11 cellular contexts compared by ENCODE assay signal in the genomic region with DNA sequence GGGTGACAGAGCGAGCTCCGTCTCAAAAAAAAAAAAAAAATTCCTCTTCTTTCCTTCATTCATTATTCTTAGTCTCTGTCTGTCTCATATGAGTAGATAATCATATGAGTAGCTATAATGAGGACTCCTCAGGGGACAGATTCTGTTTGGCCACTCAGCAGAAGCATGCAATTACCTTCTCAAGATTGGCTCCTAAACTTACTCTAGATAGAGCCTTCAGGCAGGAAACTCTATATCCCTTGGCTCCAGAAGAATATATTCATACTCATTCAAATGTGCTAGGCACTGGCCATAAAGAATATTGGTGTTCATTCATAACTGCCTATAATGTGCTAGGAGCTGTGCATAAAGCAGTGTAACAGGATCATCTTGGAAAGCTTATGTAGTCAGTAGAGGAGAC. TPM values are rescaled to one million over a fixed set of nuclear protein-coding genes. Genes with fewer than 3 reads are reported as not detected.
DNase-seq lines count a peak whose midpoint lies in the region; ATAC-seq and TF ChIP-seq lines count a peak whose summit lies in the region.
"Had no signal": no experiment of that assay in that cellular context is flagged by ENCODE, and none has a peak within 500 bp of the region (broad histone marks: within the 10 kb centered on the region; RNA-seq: fewer than 3 reads in every experiment).

No MANE protein-coding gene starts in this region.

- TF ChIP-seq CTCF in nephron progenitor cell (IDR thresholded peaks at IDR 0.05) (no peak), dorsolateral prefrontal cortex (IDR thresholded peaks at IDR 0.05 in 54 of 56, conservative IDR thresholded peaks at IDR 0.05 in 2 of 56; ENCODE audit: low read depth in 1 of 56, partially characterized antibody in 56 of 56) (no peak)

- intact Hi-C loops in dorsolateral prefrontal cortex (cut with DNase I): no loop called here

- ATAC-seq in HG02870 (IDR thresholded peaks at IDR 0.05; ENCODE audit: unreplicated experiment): no peak

- H3K27me3 Mint-ChIP-seq in activated naive CD8-positive, alpha-beta T cell treated with anti-CD3 and anti-CD28 coated beads for 36 hours: no peaks in the 10 kb centered on the region
- peaks cover 4% of the 10 kb centered on the region for H3K27me3 Mint-ChIP-seq in nephron progenitor cell (ENCODE audit: low read depth, poor library complexity)

- peaks cover 43% of the 10 kb centered on the region for H3K36me3 Mint-ChIP-seq in activated naive CD8-positive, alpha-beta T cell treated with anti-CD3 and anti-CD28 coated beads for 36 hours
- H3K36me3 Mint-ChIP-seq in nephron progenitor cell (ENCODE audit: low read depth): peaks cover 56% of the 10 kb centered on the region

- no peaks in the 10 kb centered on the region for H3K9me2 ChIP-seq in Karpas-422 (replicated peaks; ENCODE audit: insufficient read depth, low read length)

- H3K9ac ChIP-seq in Karpas-422 (ENCODE audit: low read length): no peak overlapping the region

- no peaks in the 10 kb centered on the region for H3K9me3 ChIP-seq in Karpas-422 (ENCODE audit: low read length)

- peaks cover 37% of the 10 kb centered on the region for H3K79me2 ChIP-seq in Karpas-422 (ENCODE audit: low read length)

- H3K9me3 Mint-ChIP-seq in activated naive CD8-positive, alpha-beta T cell treated with anti-CD3 and anti-CD28 coated beads for 36 hours: no peaks in the 10 kb centered on the region
- no peaks in the 10 kb centered on the region for H3K9me3 Mint-ChIP-seq in nephron progenitor cell

- peak; percentile 61 for DNase-seq in NCI-H1436 (lab: John Stamatoyannopoulos, UW)
- no peak for DNase-seq in NCI-H1436 treated with DMSO at 0.1 percent for 48 hours (lab: John Stamatoyannopoulos, UW)
- no peak for DNase-seq in Karpas-422
- DNase-seq in activated naive CD8-positive, alpha-beta T cell treated with anti-CD3 and anti-CD28 coated beads for 36 hours: no peak
- no peak for DNase-seq in nephron progenitor cell
- no peak for DNase-seq in superior temporal gyrus (ENCODE audit: extremely low spot score)
- no peak for DNase-seq in dorsolateral prefrontal cortex
- DNase-seq: ACHN; NCI-H774; stimulated activated CD4-positive, alpha-beta T cell treated with anti-CD3 and anti-CD28 coated beads, Interleukin-2, amount 100 ng/mL, for 24 hours had no signal

- H3K27ac Mint-ChIP-seq in activated naive CD8-positive, alpha-beta T cell treated with anti-CD3 and anti-CD28 coated beads for 36 hours: no peak overlapping the region
- peak overlapping the region; percentile 64 for H3K27ac Mint-ChIP-seq in nephron progenitor cell

- H3K4me1 Mint-ChIP-seq in activated naive CD8-positive, alpha-beta T cell treated with anti-CD3 and anti-CD28 coated beads for 36 hours: peaks cover 39% of the 10 kb centered on the region
- H3K4me1 Mint-ChIP-seq in nephron progenitor cell: peaks cover 36% of the 10 kb centered on the region

- H3K4me3 Mint-ChIP-seq in activated naive CD8-positive, alpha-beta T cell treated with anti-CD3 and anti-CD28 coated beads for 36 hours: peak overlapping the region; percentile 4
- H3K4me3 Mint-ChIP-seq in nephron progenitor cell: peak overlapping the region; percentile 69

- H3K27ac ChIP-seq in Karpas-422 (ENCODE audit: low read length) (peak overlapping the region; percentile 60), dorsolateral prefrontal cortex (peak overlapping the region in 3 of 59 donors; percentile 10 to 99 (median 26))

- H3K27me3 ChIP-seq in Karpas-422 (ENCODE audit: low read length) (no peaks in the 10 kb centered on the region), dorsolateral prefrontal cortex (no peaks in the 10 kb centered on the region)

- H3K36me3 ChIP-seq in Karpas-422 (ENCODE audit: insufficient read depth, low read length): peaks cover 48% of the 10 kb centered on the region; the same call in 1 of the 2 replicates

- H3K4me1 ChIP-seq in Karpas-422 (ENCODE audit: low read length): peaks cover 31% of the 10 kb centered on the region

- H3K4me3 ChIP-seq in Karpas-422 (ENCODE audit: low read length) (no peak overlapping the region), dorsolateral prefrontal cortex (no peak overlapping the region)

- H4K20me1 ChIP-seq in Karpas-422 (ENCODE audit: insufficient read depth, low read depth, low read length): 0 out of 2 replicates have a peak, but pooled peaks cover 3% of the 10 kb centered on the region

- peak overlapping the region; percentile 95 for H3K4me2 ChIP-seq in Karpas-422 (ENCODE audit: low read depth, low read length, poor library complexity, severe bottlenecking)

- no peak overlapping the region for H2AFZ ChIP-seq in Karpas-422 (ENCODE audit: low read length)

RNA-seq across cellular contexts. Expression of a gene that starts 2.2 kb away (rescaled TPM):
- total RNA-seq in Karpas-422 (2014; rRNA removed; shearing (Covaris generic); ENCODE audit: low replicate concordance): 72.9 and 79.7 TPM in 2 replicates
- total RNA-seq in activated naive CD8-positive, alpha-beta T cell treated with anti-CD3 and anti-CD28 coated beads for 36 hours: 10 to 100 TPM; 67.8 to 68.4 TPM
- total RNA-seq in dorsolateral prefrontal cortex: 10 to 100 TPM; 15.6 to 93.3 (median 38.7) TPM

RNA-seq across cellular contexts. Expression of a gene that starts 29.8 kb away (rescaled TPM):
- total RNA-seq in Karpas-422 (2014; rRNA removed; shearing (Covaris generic); ENCODE audit: low replicate concordance): 223 and 247 TPM in 2 replicates
- 100 to 1,000 TPM; 627 to 631 TPM for total RNA-seq in activated naive CD8-positive, alpha-beta T cell treated with anti-CD3 and anti-CD28 coated beads for 36 hours
- 100 to 1,000 TPM in 117 of 120 experiments, 10 to 100 TPM in 3; 87.9 to 251 (median 152) TPM for total RNA-seq in dorsolateral prefrontal cortex

RNA-seq across cellular contexts. Expression of a gene that starts 30.6 kb away (rescaled TPM):
- 50.8 and 105 TPM in 2 replicates for total RNA-seq in Karpas-422 (2014; rRNA removed; shearing (Covaris generic); ENCODE audit: low replicate concordance)
- total RNA-seq in activated naive CD8-positive, alpha-beta T cell treated with anti-CD3 and anti-CD28 coated beads for 36 hours: 100 to 1,000 TPM; 106 to 108 TPM
- 100 to 1,000 TPM in 1 of 120 experiments, 10 to 100 TPM in 119; 32.6 to 115 (median 57.8) TPM for total RNA-seq in dorsolateral prefrontal cortex

RNA-seq across cellular contexts. Expression of a gene that starts 32.3 kb away (rescaled TPM):
- total RNA-seq in Karpas-422 (2014; rRNA removed; shearing (Covaris generic); ENCODE audit: low replicate concordance): 86.1 and 87.6 TPM in 2 replicates
- total RNA-seq in activated naive CD8-positive, alpha-beta T cell treated with anti-CD3 and anti-CD28 coated beads for 36 hours: 100 to 1,000 TPM in 1 of 2 experiments, 10 to 100 TPM in 1; 98.3 to 101 TPM
- 10 to 100 TPM; 54.0 to 94.6 (median 69.0) TPM for total RNA-seq in dorsolateral prefrontal cortex

RNA-seq across cellular contexts. Expression of a gene that starts 40.4 kb away (rescaled TPM):
- 0.11 TPM in 1 of 2 replicates, not detected in the other for total RNA-seq in Karpas-422 (2014; rRNA removed; shearing (Covaris generic); ENCODE audit: low replicate concordance)
- total RNA-seq in activated naive CD8-positive, alpha-beta T cell treated with anti-CD3 and anti-CD28 coated beads for 36 hours: under 1 TPM in 1 of 2 experiments, not detected in 1; 0.31 TPM
- 10 to 100 TPM in 1 of 120 experiments, 1 to 10 TPM in 118, under 1 TPM in 1; 0.68 to 10.5 (median 3.8) TPM for total RNA-seq in dorsolateral prefrontal cortex
